1 cellular context compared by ENCODE assay signal in genomic region chr20:47815416-47815806, GRCh38.
TF ChIP-seq lines count a peak whose summit lies in the region.

No MANE protein-coding gene starts in this region.

TF ChIP-seq in HepG2, 621 proteins besides CTCF, POLR2A, EP300 and RAD21:
- TF ChIP-seq RFX1 (IDR thresholded peaks at IDR 0.05), result no peak
- peak; percentile 44; the same call in 1 of the 2 replicates for TF ChIP-seq KAT2B (IDR thresholded peaks at IDR 0.05; ENCODE audit: borderline replicate concordance, low read depth, low read length)
- TF ChIP-seq PHF20 (CRISPR knock-in tag; IDR thresholded peaks at IDR 0.05), result no peak
- no peak for TF ChIP-seq ZNF251 (CRISPR knock-in tag; IDR thresholded peaks at IDR 0.05)
TF ChIP-seq in HepG2: peak in this region for 1.
